24 cellular contexts compared by ENCODE assay signal in the genomic region with DNA sequence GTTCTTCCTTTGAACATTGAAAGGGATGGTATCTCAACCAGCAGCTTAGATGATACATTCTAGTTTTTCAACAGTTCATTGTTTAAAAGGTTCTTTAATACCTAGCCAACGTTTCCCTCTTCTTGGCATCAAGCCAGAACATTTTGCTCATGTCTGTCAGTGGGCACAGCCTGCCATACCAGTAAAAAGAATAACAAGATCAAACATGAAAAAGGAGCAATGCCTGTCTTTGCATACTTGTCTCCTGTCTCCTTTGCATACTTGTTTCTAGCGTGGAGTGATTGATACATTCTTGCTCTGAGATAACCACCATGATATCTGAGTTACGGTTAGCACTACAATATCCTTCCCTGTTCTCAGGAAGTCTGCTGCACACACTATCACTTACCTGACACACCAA.
DNase-seq lines count a peak whose midpoint lies in the region; ATAC-seq and TF ChIP-seq lines count a peak whose summit lies in the region.
"Had no signal": no experiment of that assay in that cellular context is flagged by ENCODE, and none has a peak within 500 bp of the region (broad histone marks: within the 10 kb centered on the region; RNA-seq: fewer than 3 reads in every experiment).

No MANE protein-coding gene starts in this region.

- H3K36me3 ChIP-seq in prostate gland: no peaks in the 10 kb centered on the region
- H3K36me3 ChIP-seq: MG63 had no signal

- no peak for TF ChIP-seq POLR2A in prostate gland (IDR thresholded peaks at IDR 0.05)

- no peaks in the 10 kb centered on the region for H3K4me1 ChIP-seq in prostate gland (replicated peaks)

- TF ChIP-seq CTCF in epithelial cell of esophagus (IDR thresholded peaks at IDR 0.05; ENCODE audit: insufficient read depth, low read depth, low read length, missing control alignments) (no peak), prostate gland (IDR thresholded peaks at IDR 0.05) (no peak)

- H3K27me3 ChIP-seq in prostate gland (replicated peaks; ENCODE audit: insufficient read depth): no peaks in the 10 kb centered on the region
- H3K27me3 ChIP-seq: MG63 had no signal

- H3K9me3 ChIP-seq in prostate gland: no peaks in the 10 kb centered on the region
- H3K9me3 ChIP-seq: MG63 had no signal

- H3K4me3 ChIP-seq in epithelial cell of esophagus (ENCODE audit: low read length) (no peak overlapping the region), prostate gland (no peak overlapping the region)
- H3K4me3 ChIP-seq: MG63, SK-N-MC had no signal

- intact Hi-C loops in prostate gland (cut with DNase I): no loop called here

- ATAC-seq in HG03460 (IDR thresholded peaks at IDR 0.05; ENCODE audit: unreplicated experiment) (no peak), HG03432 (IDR thresholded peaks at IDR 0.05; ENCODE audit: unreplicated experiment) (no peak)
- ATAC-seq: CD8-positive, alpha-beta T cell; HCT116; Panc1 had no signal

- DNase-seq in NCI-H2171 treated with DMSO at 0.1 percent for 48 hours (lab: John Stamatoyannopoulos, UW): peak; percentile 2
- no peak for DNase-seq in NCI-H2171 (lab: John Stamatoyannopoulos, UW)
- peak; percentile 11 for DNase-seq in amniotic epithelial cell (ENCODE audit: low read depth)
- DNase-seq in epithelial cell of esophagus (ENCODE audit: low read depth): peak; percentile 95
- DNase-seq in prostate gland (ENCODE audit: low spot score): peak; percentile 71
- DNase-seq in NCI-H748 (lab: John Stamatoyannopoulos, UW; ENCODE audit: unreplicated experiment): no peak
- DNase-seq: Calu3; CD8-positive, alpha-beta T cell; DMS79 treated with DMSO at 0.1 percent for 48 hours; Kasumi-1; MG63; NCI-H1417; NCI-H1694 treated with DMSO at 0.1 percent for 48 hours; NCI-H2081; NCI-H524; SIG-M5 had no signal

- no peak overlapping the region for H3K27ac ChIP-seq in prostate gland
- H3K27ac ChIP-seq: 22Rv1, C4-2B, HL-60, SK-N-MC had no signal

- WGBS in prostate gland: 33% methylated on average over 3 of the region's 3 CpGs

Comparison
In these comparisons a context has a peak if more than half of its experiments do, and no peak if none do; other contexts are left out.
1. DNase-seq: peak in NCI-H2171 treated with DMSO at 0.1 percent for 48 hours (single experiment), amniotic epithelial cell (single experiment), epithelial cell of esophagus (single experiment) and prostate gland (single experiment); none in NCI-H2171 (single experiment) and NCI-H748 (single experiment).